ENCODE assay signal across 10 cellular contexts in the genomic region with DNA sequence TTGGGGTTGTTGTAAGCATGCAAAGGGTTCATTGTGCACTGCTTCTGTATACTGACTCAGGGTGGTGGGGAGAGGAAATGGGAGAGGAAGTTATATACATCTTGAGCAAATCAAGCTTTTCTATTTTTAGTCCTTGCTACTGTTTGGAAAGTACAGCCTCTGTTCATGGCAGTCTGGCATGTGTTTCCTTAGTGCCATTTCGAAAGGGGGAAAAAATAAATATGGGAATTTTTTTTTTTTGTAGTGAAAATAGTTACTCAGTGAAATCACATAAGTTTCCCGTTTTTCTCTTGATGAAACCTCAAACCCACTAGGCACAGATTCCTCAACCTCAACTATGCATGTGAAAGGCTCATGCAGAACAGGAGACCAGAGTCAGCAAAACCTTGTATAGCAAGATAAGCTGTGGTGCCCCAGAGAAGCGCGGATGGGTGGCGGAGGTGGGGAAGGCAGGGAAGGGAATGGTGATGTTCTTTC.
DNase-seq lines count a peak whose midpoint lies in the region; ATAC-seq and TF ChIP-seq lines count a peak whose summit lies in the region.
"Had no signal": no experiment of that assay in that cellular context is flagged by ENCODE, and none has a peak within 500 bp of the region (broad histone marks: within the 10 kb centered on the region; RNA-seq: fewer than 3 reads in every experiment).

No MANE protein-coding gene starts in this region.

- DNase-seq in GDM1 (lab: John Stamatoyannopoulos, UW) (peak; percentile 15), SK-N-SH (no peak), pons (ENCODE audit: low spot score) (peak; percentile 89), HEK293T (ENCODE audit: extremely low spot score) (no peak)
- no peak for DNase-seq in effector CD4-positive, alpha-beta T cell
- DNase-seq in stimulated activated CD4-positive, alpha-beta T cell treated with anti-CD3 and anti-CD28 coated beads, Interleukin-12 subunit alpha, Interleukin-12 subunit beta, amount 100 ng/mL, for 4 hours, result no peak
- DNase-seq: midbrain had no signal

- ATAC-seq in gastroesophageal sphincter (peak; percentile 39), HG02798 (IDR thresholded peaks at IDR 0.05; ENCODE audit: poor library complexity, unreplicated experiment) (no peak)
- ATAC-seq: Panc1 had no signal

- TF ChIP-seq EP300 in SK-N-SH (IDR thresholded peaks at IDR 0.05; ENCODE audit: borderline replicate concordance in 1 of 2, low read depth in 1 of 2, low read length in 1 of 2) (no peak), gastroesophageal sphincter (IDR thresholded peaks at IDR 0.05) (no peak)

- POLR2A ChIA-PET in SK-N-SH (lab: Yijun Ruan, JAX), result no interaction called here
- POLR2A ChIA-PET in HEK293T (lab: Yijun Ruan, JAX), result no interaction called here

- H3K27ac ChIP-seq in SK-N-SH (ENCODE audit: low read depth in 2 of 2, low read length in 1 of 2), result peak overlapping the region in 1 of 2 experiments; percentile 47; a peak in 2 of 4 replicates
- H3K27ac ChIP-seq in gastroesophageal sphincter, result peak overlapping the region in 2 of 4 donors; percentile 13 to 31

- no peak for TF ChIP-seq RAD21 in SK-N-SH (IDR thresholded peaks at IDR 0.05; ENCODE audit: low read length)

- H3K9me3 ChIP-seq in SK-N-SH (peaks cover 6% of the 10 kb centered on the region), gastroesophageal sphincter (peaks cover 0 to 14% (median 0%) of the 10 kb centered on the region in 3 donors)

- H3K36me3 ChIP-seq in SK-N-SH (replicated peaks in 1 of 2; ENCODE audit: control insufficient read depth in 1 of 2, insufficient read depth in 2 of 2, low read length in 1 of 2) (peaks cover 0 to 23% of the 10 kb centered on the region in 2 experiments), gastroesophageal sphincter (peaks cover 0 to 6% of the 10 kb centered on the region in 2 donors)

- no peak overlapping the region for H3K9ac ChIP-seq in SK-N-SH

- H3K27me3 ChIP-seq in SK-N-SH (ENCODE audit: insufficient read depth) (no peaks in the 10 kb centered on the region), gastroesophageal sphincter (no peaks in the 10 kb centered on the region)

- TF ChIP-seq CTCF in SK-N-SH (IDR thresholded peaks at IDR 0.05) (no peak), gastroesophageal sphincter (IDR thresholded peaks at IDR 0.05) (no peak)

- H3F3A ChIP-seq in SK-N-SH (replicated peaks; ENCODE audit: insufficient read depth), result peaks cover 11% of the 10 kb centered on the region

- peaks cover 54% of the 10 kb centered on the region for H3K79me2 ChIP-seq in SK-N-SH (ENCODE audit: insufficient read depth)

- H2AFZ ChIP-seq in SK-N-SH (ENCODE audit: low read depth), result no peak overlapping the region

- H4K20me1 ChIP-seq in SK-N-SH (ENCODE audit: insufficient read depth), result peaks cover 7% of the 10 kb centered on the region; the same call in 1 of the 2 replicates

- H3K4me1 ChIP-seq in SK-N-SH (ENCODE audit: control insufficient read depth in 1 of 2, insufficient read depth in 2 of 2, low read depth in 1 of 2, low read length in 1 of 2) (peaks cover 2 to 28% of the 10 kb centered on the region in 2 experiments; a peak in 3 of 4 replicates), gastroesophageal sphincter (peaks cover 10 to 62% (median 12%) of the 10 kb centered on the region in 3 donors)

- H3K4me2 ChIP-seq in SK-N-SH, result peak overlapping the region; percentile 21; the same call in 1 of the 2 replicates

- 56% methylated on average over 5 of the region's 5 CpGs for WGBS in SK-N-SH (ENCODE audit: low lambda C conversion rate)
- 33 to 43% methylated on average over 3 to 5 of the region's 5 CpGs for WGBS in gastroesophageal sphincter (ENCODE audit: low coverage in 1 of 2), 2 donors

- TF ChIP-seq POLR2A in gastroesophageal sphincter (IDR thresholded peaks at IDR 0.05), result no peak

- CTCF ChIA-PET in SK-N-SH (lab: Yijun Ruan, JAX) (no interaction called here), HEK293T (lab: Yijun Ruan, JAX) (no interaction called here)

- H3K4me3 ChIP-seq in SK-N-SH (ENCODE audit: low read depth in 2 of 2, low read length in 1 of 2) (no peak overlapping the region), gastroesophageal sphincter (no peak overlapping the region)

- H3K9me2 ChIP-seq in SK-N-SH, result no peaks in the 10 kb centered on the region

TF ChIP-seq in SK-N-SH, 30 proteins besides CTCF, POLR2A, EP300 and RAD21:
- TF ChIP-seq POLR2AphosphoS5 (IDR thresholded peaks at IDR 0.05; ENCODE audit: low read depth, low read length), result peak; percentile 38; the same call in 1 of the 2 replicates
- peak; percentile 6; the same call in 1 of the 2 replicates for TF ChIP-seq FOSL2 (IDR thresholded peaks at IDR 0.05; ENCODE audit: borderline replicate concordance, low read depth)
- TF ChIP-seq TCF12 (IDR thresholded peaks at IDR 0.05), result peak; percentile 84
- no peak for TF ChIP-seq TAF1 (IDR thresholded peaks at IDR 0.05; ENCODE audit: borderline replicate concordance, low read depth, low read length)
- TF ChIP-seq, protein P1, sequence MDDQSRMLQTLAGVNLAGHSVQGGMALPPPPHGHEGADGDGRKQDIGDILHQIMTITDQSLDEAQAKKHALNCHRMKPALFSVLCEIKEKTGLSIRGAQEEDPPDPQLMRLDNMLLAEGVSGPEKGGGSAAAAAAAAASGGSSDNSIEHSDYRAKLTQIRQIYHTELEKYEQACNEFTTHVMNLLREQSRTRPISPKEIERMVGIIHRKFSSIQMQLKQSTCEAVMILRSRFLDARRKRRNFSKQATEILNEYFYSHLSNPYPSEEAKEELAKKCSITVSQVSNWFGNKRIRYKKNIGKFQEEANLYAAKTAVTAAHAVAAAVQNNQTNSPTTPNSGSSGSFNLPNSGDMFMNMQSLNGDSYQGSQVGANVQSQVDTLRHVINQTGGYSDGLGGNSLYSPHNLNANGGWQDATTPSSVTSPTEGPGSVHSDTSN (IDR thresholded peaks at IDR 0.05), result peak; percentile 31; the same call in 1 of the 2 replicates
- peak; percentile 92 for TF ChIP-seq MEF2A (IDR thresholded peaks at IDR 0.05; ENCODE audit: borderline replicate concordance, low read depth)
- 0 out of 2 replicates have a peak, but pooled peaks have one; percentile 14 for TF ChIP-seq JUND (IDR thresholded peaks at IDR 0.05)
- no peak for TF ChIP-seq RCOR1 (IDR thresholded peaks at IDR 0.05; ENCODE audit: low read length)

TF ChIP-seq in HEK293T, 16 proteins besides CTCF, POLR2A, EP300 and RAD21:
- TF ChIP-seq HDGF (IDR thresholded peaks at IDR 0.05; ENCODE audit: borderline replicate concordance) (no peak), SP1 (IDR thresholded peaks at IDR 0.05) (no peak)
- TF ChIP-seq, protein P2, sequence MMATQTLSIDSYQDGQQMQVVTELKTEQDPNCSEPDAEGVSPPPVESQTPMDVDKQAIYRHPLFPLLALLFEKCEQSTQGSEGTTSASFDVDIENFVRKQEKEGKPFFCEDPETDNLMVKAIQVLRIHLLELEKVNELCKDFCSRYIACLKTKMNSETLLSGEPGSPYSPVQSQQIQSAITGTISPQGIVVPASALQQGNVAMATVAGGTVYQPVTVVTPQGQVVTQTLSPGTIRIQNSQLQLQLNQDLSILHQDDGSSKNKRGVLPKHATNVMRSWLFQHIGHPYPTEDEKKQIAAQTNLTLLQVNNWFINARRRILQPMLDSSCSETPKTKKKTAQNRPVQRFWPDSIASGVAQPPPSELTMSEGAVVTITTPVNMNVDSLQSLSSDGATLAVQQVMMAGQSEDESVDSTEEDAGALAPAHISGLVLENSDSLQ (IDR thresholded peaks at IDR 0.05), result no peak

Comparison
In these comparisons a context has a peak if more than half of its experiments do, and no peak if none do; other contexts are left out.
1. DNase-seq: peak in GDM1 (single experiment) and pons (single experiment); none in SK-N-SH (single experiment), effector CD4-positive, alpha-beta T cell (single experiment), stimulated activated CD4-positive, alpha-beta T cell treated with anti-CD3 and anti-CD28 coated beads, Interleukin-12 subunit alpha, Interleukin-12 subunit beta, amount 100 ng/mL, for 4 hours (single experiment) and HEK293T (single experiment).